Comparison of ENCODE assay signal across 16 cellular contexts in genomic region chr7:96484845-96485244, GRCh38.
DNase-seq lines count a peak whose midpoint lies in the region; ATAC-seq and TF ChIP-seq lines count a peak whose summit lies in the region.
"Had no signal": no experiment of that assay in that cellular context is flagged by ENCODE, and none has a peak within 500 bp of the region (broad histone marks: within the 10 kb centered on the region; RNA-seq: fewer than 3 reads in every experiment).

No MANE protein-coding gene starts in this region.

- H4K20me1 ChIP-seq in PC-3 (ENCODE audit: low read length) = no peaks in the 10 kb centered on the region

- H3K4me3 ChIP-seq in breast epithelium = no peak overlapping the region
- H3K4me3 ChIP-seq in PC-3 (ENCODE audit: low read length) = no peak overlapping the region
- H3K4me3 ChIP-seq in sigmoid colon = no peak overlapping the region
- H3K4me3 ChIP-seq: GM23338 had no signal

- no peak for TF ChIP-seq CTCF in MCF 10A (IDR thresholded peaks at IDR 0.05; ENCODE audit: unreplicated experiment)
- no peak for TF ChIP-seq CTCF in breast epithelium (IDR thresholded peaks at IDR 0.05)
- TF ChIP-seq CTCF in PC-3 (conservative IDR thresholded peaks at IDR 0.05; ENCODE audit: low read depth, low read length) = no peak
- no peak for TF ChIP-seq CTCF in sigmoid colon (IDR thresholded peaks at IDR 0.05)

- H3K27ac ChIP-seq in breast epithelium (no peak overlapping the region), PC-3 (ENCODE audit: low read length) (no peak overlapping the region), sigmoid colon (no peak overlapping the region)

- H3K4me2 ChIP-seq in PC-3 (ENCODE audit: low read length) = no peak overlapping the region
- H3K4me2 ChIP-seq: GM23338 had no signal

- no peaks in the 10 kb centered on the region for H3F3A ChIP-seq in PC-3 (ENCODE audit: low read length, unreplicated experiment)

- peaks cover 8% of the 10 kb centered on the region for H3K27me3 Mint-ChIP-seq in MCF 10A (ENCODE audit: insufficient read depth, unreplicated experiment)
- H3K27me3 Mint-ChIP-seq in activated naive CD8-positive, alpha-beta T cell treated with anti-CD3 and anti-CD28 coated beads, Interleukin-2, amount 50 U/mL, for 24 hours = no peaks in the 10 kb centered on the region
- H3K27me3 Mint-ChIP-seq: CD4-positive, alpha-beta memory T cell had no signal

- H3K36me3 Mint-ChIP-seq in MCF 10A (ENCODE audit: insufficient read depth, unreplicated experiment) = no peaks in the 10 kb centered on the region
- H3K36me3 Mint-ChIP-seq in activated naive CD8-positive, alpha-beta T cell treated with anti-CD3 and anti-CD28 coated beads, Interleukin-2, amount 50 U/mL, for 24 hours (ENCODE audit: low read depth) = no peaks in the 10 kb centered on the region
- H3K36me3 Mint-ChIP-seq: CD4-positive, alpha-beta memory T cell had no signal

- no peak overlapping the region for H3K9ac ChIP-seq in PC-3 (ENCODE audit: low read length)

- ATAC-seq in PC-3 (no peak), left lobe of liver (peak; percentile 53)
- no peak for ATAC-seq in activated naive CD8-positive, alpha-beta T cell treated with anti-CD3 and anti-CD28 coated beads, Interleukin-2, amount 50 U/mL, for 24 hours
- ATAC-seq: GM23338, HCT116 had no signal

- H3K9me3 Mint-ChIP-seq in MCF 10A (ENCODE audit: unreplicated experiment) = no peaks in the 10 kb centered on the region
- no peaks in the 10 kb centered on the region for H3K9me3 Mint-ChIP-seq in activated naive CD8-positive, alpha-beta T cell treated with anti-CD3 and anti-CD28 coated beads, Interleukin-2, amount 50 U/mL, for 24 hours
- H3K9me3 Mint-ChIP-seq: CD4-positive, alpha-beta memory T cell; GM23338; H9 had no signal

- no peaks in the 10 kb centered on the region for H3K4me1 ChIP-seq in breast epithelium
- H3K4me1 ChIP-seq in PC-3 (ENCODE audit: insufficient read depth, low read length) = no peaks in the 10 kb centered on the region; the same call in 1 of the 2 replicates
- H3K4me1 ChIP-seq in sigmoid colon = no peaks in the 10 kb centered on the region

- H3K27me3 ChIP-seq in breast epithelium (no peaks in the 10 kb centered on the region), PC-3 (ENCODE audit: low read length) (no peaks in the 10 kb centered on the region), sigmoid colon (no peaks in the 10 kb centered on the region)

- BruUV-seq in MCF 10A (replicated peaks; lab: Mats Ljungman, UMichigan) (no TSS peak), PC-3 (replicated peaks; lab: Mats Ljungman, UMichigan) (no TSS peak)

- H3K27ac Mint-ChIP-seq in MCF 10A (ENCODE audit: low read depth, unreplicated experiment) = peak overlapping the region; percentile 4
- H3K27ac Mint-ChIP-seq in activated naive CD8-positive, alpha-beta T cell treated with anti-CD3 and anti-CD28 coated beads, Interleukin-2, amount 50 U/mL, for 24 hours = no peak overlapping the region
- H3K27ac Mint-ChIP-seq: CD4-positive, alpha-beta memory T cell; GM23338; H9 had no signal

- no peaks in the 10 kb centered on the region for H3K9me3 ChIP-seq in breast epithelium
- H3K9me3 ChIP-seq in PC-3 (ENCODE audit: low read length) = no peaks in the 10 kb centered on the region
- no peaks in the 10 kb centered on the region for H3K9me3 ChIP-seq in sigmoid colon

- TF ChIP-seq POLR2A in breast epithelium (IDR thresholded peaks at IDR 0.05) (no peak), sigmoid colon (IDR thresholded peaks at IDR 0.05) (no peak)

- H3K4me3 Mint-ChIP-seq in MCF 10A (ENCODE audit: unreplicated experiment) = no peak overlapping the region
- no peak overlapping the region for H3K4me3 Mint-ChIP-seq in activated naive CD8-positive, alpha-beta T cell treated with anti-CD3 and anti-CD28 coated beads, Interleukin-2, amount 50 U/mL, for 24 hours
- H3K4me3 Mint-ChIP-seq: CD4-positive, alpha-beta memory T cell; GM23338; H9 had no signal

- no peaks in the 10 kb centered on the region for H3K4me1 Mint-ChIP-seq in MCF 10A (ENCODE audit: insufficient read depth, unreplicated experiment)
- no peaks in the 10 kb centered on the region for H3K4me1 Mint-ChIP-seq in activated naive CD8-positive, alpha-beta T cell treated with anti-CD3 and anti-CD28 coated beads, Interleukin-2, amount 50 U/mL, for 24 hours
- H3K4me1 Mint-ChIP-seq: CD4-positive, alpha-beta memory T cell; GM23338; H9 had no signal

- H3K36me3 ChIP-seq in breast epithelium = no peaks in the 10 kb centered on the region
- no peaks in the 10 kb centered on the region for H3K36me3 ChIP-seq in PC-3 (ENCODE audit: low read depth, low read length)
- no peaks in the 10 kb centered on the region for H3K36me3 ChIP-seq in sigmoid colon

- CTCF ChIA-PET in MCF 10A (lab: Yijun Ruan, JAX) = no interaction called here
- CTCF ChIA-PET in PC-3 (lab: Charles Lee) = no interaction called here

- DNase-seq in MCF 10A (ENCODE audit: unreplicated experiment) = no peak
- DNase-seq in breast epithelium (ENCODE audit: low spot score in 2 of 2) = no peak
- DNase-seq in PC-3 = peak; percentile 5
- DNase-seq in left lobe of liver (ENCODE audit: low spot score) = no peak
- DNase-seq in sigmoid colon = no peak
- no peak for DNase-seq in activated naive CD8-positive, alpha-beta T cell treated with anti-CD3 and anti-CD28 coated beads, Interleukin-2, amount 50 U/mL, for 24 hours
- DNase-seq: C1 segment of cervical spinal cord; Calu3; CD4-positive, alpha-beta memory T cell; COR-L47; DMS53; DMS79 treated with DMSO at 0.1 percent for 48 hours; GF-D8; H9 had no signal

- 96 to 100% methylated on average over 1 of the region's 1 CpG for WGBS in sigmoid colon, 2 donors

- no peaks in the 10 kb centered on the region for H3K9me2 ChIP-seq in PC-3 (replicated peaks; ENCODE audit: low read length)

- intact Hi-C loops in MCF 10A (cut with micrococcal nuclease) = no loop called here
- intact Hi-C loops in breast epithelium (cut with DNase I; ENCODE audit: low total_unique reads) = no loop called here
- intact Hi-C loops in PC-3 (cut with micrococcal nuclease) = no loop called here
- intact Hi-C loops in sigmoid colon (cut with DNase I) = no loop called here

- no peak overlapping the region for H2AFZ ChIP-seq in PC-3 (ENCODE audit: low read length)
- H2AFZ ChIP-seq: GM23338 had no signal

- H3K79me2 ChIP-seq in PC-3 (ENCODE audit: low read length) = no peaks in the 10 kb centered on the region

- POLR2A ChIA-PET in MCF 10A (lab: Yijun Ruan, JAX) (interaction anchor here (1.2 kb wide), 1 partner anchor 9 kb away, joined by 3 read pairs; no protein-coding TSS in a partner anchor), PC-3 (lab: Charles Lee; ENCODE audit: unreplicated experiment) (no interaction called here)

- TF ChIP-seq EP300 in sigmoid colon (IDR thresholded peaks at IDR 0.05) = no peak
